Comparison of ENCODE assay signal across 9 cellular contexts in genomic region chr3:4721511-4721911, GRCh38.
DNase-seq lines count a peak whose midpoint lies in the region; ATAC-seq and TF ChIP-seq lines count a peak whose summit lies in the region.
"Had no signal": no experiment of that assay in that cellular context is flagged by ENCODE, and none has a peak within 500 bp of the region (broad histone marks: within the 10 kb centered on the region; RNA-seq: fewer than 3 reads in every experiment).

No MANE protein-coding gene starts in this region.

- TF ChIP-seq CTCF in mucosa of descending colon (IDR thresholded peaks at IDR 0.05): no peak

- peak overlapping the region; percentile 59 for H3K27ac ChIP-seq in HUES48 (ENCODE audit: low read depth, low read length)

- DNase-seq in amniotic epithelial cell (ENCODE audit: low read depth) (peak; percentile 96), kidney tubule cell (ENCODE audit: low spot score) (peak; percentile 87), stromal cell of bone marrow (ENCODE audit: low read depth) (peak; percentile 72), DMS153 (lab: John Stamatoyannopoulos, UW) (no peak), mucosa of descending colon (no peak), activated gamma-delta T cell treated with Interleukin-2 at 50 U/mL for 16 hours (no peak)
- DNase-seq: NCI-H1436 had no signal

- H3K4me3 ChIP-seq in HUES48 (ENCODE audit: low read depth, low read length): no peak overlapping the region
- no peak overlapping the region for H3K4me3 ChIP-seq in mucosa of descending colon

- no peak overlapping the region for H3K9ac ChIP-seq in HUES48 (ENCODE audit: low read depth, low read length)

- intact Hi-C loops in mucosa of descending colon (cut with DNase I, micrococcal nuclease): loop anchor here in 1 of 2 donors (5.0 kb wide), 1 partner anchor 106 kb away; no protein-coding TSS in a partner anchor

- no peaks in the 10 kb centered on the region for H3K9me3 ChIP-seq in HUES48 (ENCODE audit: control insufficient read depth, insufficient read depth, low read length)
- no peaks in the 10 kb centered on the region for H3K9me3 ChIP-seq in mucosa of descending colon

- H3K36me3 ChIP-seq in HUES48 (ENCODE audit: control insufficient read depth, insufficient read depth, low read length): no peaks in the 10 kb centered on the region
- no peaks in the 10 kb centered on the region for H3K36me3 ChIP-seq in mucosa of descending colon (ENCODE audit: low read depth)

- H3K4me1 ChIP-seq in HUES48 (ENCODE audit: control insufficient read depth, insufficient read depth, low read length) (peaks cover 19% of the 10 kb centered on the region), mucosa of descending colon (ENCODE audit: low read depth) (peaks cover 12% of the 10 kb centered on the region)

- no peaks in the 10 kb centered on the region for H3K27me3 ChIP-seq in HUES48 (ENCODE audit: control insufficient read depth, insufficient read depth, low read length)

- no peak for ATAC-seq in HG03108 (IDR thresholded peaks at IDR 0.05; ENCODE audit: unreplicated experiment)
- no peak for ATAC-seq in mucosa of descending colon

Comparison
In these comparisons a context has a peak if more than half of its experiments do, and no peak if none do; other contexts are left out.
1. DNase-seq: peak in amniotic epithelial cell (single experiment), kidney tubule cell (single experiment) and stromal cell of bone marrow (single experiment); none in DMS153 (single experiment), mucosa of descending colon (0 of 3) and activated gamma-delta T cell treated with Interleukin-2 at 50 U/mL for 16 hours (single experiment).